ENCODE assay signal across 8 cellular contexts in the genomic region with DNA sequence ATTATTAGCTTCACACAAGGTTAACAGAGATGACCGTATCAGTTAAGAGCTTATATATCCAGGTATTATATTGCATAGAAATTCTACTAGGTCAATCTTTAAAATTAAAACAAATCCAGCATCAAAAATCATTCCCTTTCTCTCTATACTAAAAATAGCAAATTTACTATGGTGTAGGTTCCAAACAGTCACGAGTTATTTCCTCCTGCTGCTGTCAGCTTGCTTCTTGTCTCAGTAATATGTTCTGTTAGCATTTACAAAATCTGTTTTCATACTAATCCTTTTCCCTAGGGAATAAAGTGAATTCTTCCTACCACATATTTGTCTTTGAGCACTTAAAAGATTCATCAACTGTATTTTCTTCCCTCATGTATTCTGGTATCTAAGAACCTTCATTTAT. TPM values are rescaled to one million over a fixed set of nuclear protein-coding genes. Genes with fewer than 3 reads are reported as not detected.
DNase-seq lines count a peak whose midpoint lies in the region; ATAC-seq, FAIRE-seq and TF ChIP-seq lines count a peak whose summit lies in the region.

No MANE protein-coding gene starts in this region.

- peaks cover 2 to 16% of the 10 kb centered on the region in 2 experiments; a peak in 4 of 5 replicates for H3K36me3 ChIP-seq in HepG2 (replicated peaks in 1 of 2; ENCODE audit: control insufficient read depth in 1 of 2, insufficient read depth in 2 of 2, low read length in 2 of 2)
- peaks cover 0 to 6% (median 4%) of the 10 kb centered on the region in 3 donors for H3K36me3 ChIP-seq in tibial nerve

- in situ Hi-C loops in HepG2 (cut with HindIII; ENCODE audit: extremely low pct_ligation_motif_present, low pct_unique_long_range_greater_than_20kb), result no loop called here

- peaks cover 25% of the 10 kb centered on the region for H4K20me1 ChIP-seq in HepG2 (ENCODE audit: insufficient read depth, low read length)

- POLR2A ChIA-PET in HepG2 (lab: Yijun Ruan, JAX), result no interaction called here

- intact Hi-C loops in HepG2 (cut with micrococcal nuclease; ENCODE audit: unreplicated experiment), result no loop called here

- TSS peak; percentile 53 for BruUV-seq in HepG2 (replicated peaks; lab: Mats Ljungman, UMichigan)

- TF ChIP-seq EP300 in HepG2 (IDR thresholded peaks at IDR 0.05; ENCODE audit: low read depth in 2 of 2, low read length in 2 of 2) (no peak), HepG2 (CRISPR knock-in tag; IDR thresholded peaks at IDR 0.05; ENCODE audit: borderline replicate concordance) (no peak), tibial nerve (IDR thresholded peaks at IDR 0.05) (no peak)

- H3K9me3 ChIP-seq in HepG2 (ENCODE audit: low read length) (no peaks in the 10 kb centered on the region), tibial nerve (no peaks in the 10 kb centered on the region)

- peak overlapping the region; percentile 82 for H3K27ac Mint-ChIP-seq in activated naive CD4-positive, alpha-beta T cell treated with anti-CD3 and anti-CD28 coated beads, Interleukin-2, amount 10 ng/mL, durations not matched to agents 7 days and 5 days

- no peak for ATAC-seq in HepG2
- ATAC-seq in HG02759 (IDR thresholded peaks at IDR 0.05; ENCODE audit: unreplicated experiment), result no peak

- H3K79me2 ChIP-seq in HepG2 (ENCODE audit: insufficient read depth, low read length), result peaks cover 64% of the 10 kb centered on the region

- H3K4me1 ChIP-seq in HepG2 (ENCODE audit: insufficient read depth, low read length) (peaks cover 49% of the 10 kb centered on the region), tibial nerve (peaks cover 0 to 71% (median 43%) of the 10 kb centered on the region in 4 donors)

- H3K9ac ChIP-seq in HepG2 (ENCODE audit: insufficient read depth, low read depth, low read length), result peak overlapping the region; percentile 64; the same call in 1 of the 2 replicates

- H3K27ac ChIP-seq in HepG2 (ENCODE audit: extremely low read length, insufficient read depth, low read length), result no peak overlapping the region
- peak overlapping the region; percentile 96 to 99 (median 99) for H3K27ac ChIP-seq in tibial nerve

- CTCF ChIA-PET in activated naive CD4-positive, alpha-beta T cell treated with anti-CD3 and anti-CD28 coated beads, Interleukin-2, amount 10 ng/mL, durations not matched to agents 7 days and 5 days (lab: Charles Lee), result interaction anchor here (0.9 to 3.9 kb wide), 6 partner anchors 11 to 316 kb away, joined by 3 to 29 read pairs (median 4); no protein-coding TSS in a partner anchor
- CTCF ChIA-PET in HepG2 (lab: Yijun Ruan, JAX; ENCODE audit: low intra/inter-chr PET ratio, low total read pairs), result no interaction called here

- no peaks in the 10 kb centered on the region; a peak in 1 of 5 replicates for H3K27me3 ChIP-seq in HepG2 (ENCODE audit: control insufficient read depth in 1 of 2, insufficient read depth in 2 of 2, low read length in 2 of 2)
- H3K27me3 ChIP-seq in tibial nerve, result no peaks in the 10 kb centered on the region

- DNase-seq in activated naive CD4-positive, alpha-beta T cell treated with anti-CD3 and anti-CD28 coated beads, Interleukin-2, amount 10 ng/mL, durations not matched to agents 7 days and 5 days, result no peak
- DNase-seq in activated naive CD4-positive, alpha-beta T cell treated with Interleukin-2 at 50 U/mL for 16 hours, result no peak
- DNase-seq in amniotic epithelial cell (ENCODE audit: low read depth) (peak; percentile 29), HepG2 (ENCODE audit: low spot score) (no peak), tibial nerve (ENCODE audit: low spot score in 2 of 2) (no peak), kidney tubule cell (ENCODE audit: low spot score) (no peak), T1000 (lab: John Stamatoyannopoulos, UW) (no peak)

- no peaks in the 10 kb centered on the region for H3K9me3 Mint-ChIP-seq in activated naive CD4-positive, alpha-beta T cell treated with anti-CD3 and anti-CD28 coated beads, Interleukin-2, amount 10 ng/mL, durations not matched to agents 7 days and 5 days

- FAIRE-seq in HepG2 (lab: Jason Lieb, UNC), result no peak

- H3K36me3 Mint-ChIP-seq in activated naive CD4-positive, alpha-beta T cell treated with anti-CD3 and anti-CD28 coated beads, Interleukin-2, amount 10 ng/mL, durations not matched to agents 7 days and 5 days, result peaks cover 38% of the 10 kb centered on the region

- TF ChIP-seq CTCF in HepG2 (CRISPR knock-in tag; IDR thresholded peaks at IDR 0.05) (no peak), tibial nerve (IDR thresholded peaks at IDR 0.05) (no peak)

- H2AFZ ChIP-seq in HepG2 (ENCODE audit: low read length), result no peak overlapping the region

- WGBS in HepG2 (ENCODE audit: low lambda C conversion rate), result 66% methylated on average over 2 of the region's 2 CpGs
- WGBS in tibial nerve, 2 donors, result 16 to 20% methylated on average over 2 of the region's 2 CpGs

- H3K4me2 ChIP-seq in HepG2 (ENCODE audit: low read depth, low read length), result peak overlapping the region; percentile 82

- TF ChIP-seq POLR2A in HepG2 (IDR thresholded peaks at IDR 0.05; ENCODE audit: insufficient read depth in 1 of 2, low read depth in 2 of 2, low read length in 2 of 2) (no peak), tibial nerve (IDR thresholded peaks at IDR 0.05) (no peak)

- peak overlapping the region; percentile 88 for H3K4me3 Mint-ChIP-seq in activated naive CD4-positive, alpha-beta T cell treated with anti-CD3 and anti-CD28 coated beads, Interleukin-2, amount 10 ng/mL, durations not matched to agents 7 days and 5 days

- no peaks in the 10 kb centered on the region for H3K27me3 Mint-ChIP-seq in activated naive CD4-positive, alpha-beta T cell treated with anti-CD3 and anti-CD28 coated beads, Interleukin-2, amount 10 ng/mL, durations not matched to agents 7 days and 5 days

- no peak for TF ChIP-seq RAD21 in HepG2 (CRISPR knock-in tag; IDR thresholded peaks at IDR 0.05)

- H3K4me3 ChIP-seq in HepG2 (replicated peaks in 1 of 3; ENCODE audit: insufficient read depth in 1 of 3, low read depth in 2 of 3, low read length in 3 of 3) (peak overlapping the region; percentile 89 to 95 (median 90); a peak in 5 of 6 replicates), tibial nerve (peak overlapping the region; percentile 78 to 97 (median 94))

- H3K4me1 Mint-ChIP-seq in activated naive CD4-positive, alpha-beta T cell treated with anti-CD3 and anti-CD28 coated beads, Interleukin-2, amount 10 ng/mL, durations not matched to agents 7 days and 5 days, result peaks cover 63% of the 10 kb centered on the region

TF ChIP-seq in HepG2, 621 proteins besides CTCF, POLR2A, EP300 and RAD21:
- TF ChIP-seq HOMEZ (CRISPR knock-in tag; IDR thresholded peaks at IDR 0.05; ENCODE audit: low read depth), result no peak
- TF ChIP-seq IKZF5 (CRISPR knock-in tag; IDR thresholded peaks at IDR 0.05), result no peak
- no peak for TF ChIP-seq ZNF570 (CRISPR knock-in tag; IDR thresholded peaks at IDR 0.05; ENCODE audit: borderline replicate concordance)
- TF ChIP-seq RBFOX2 (IDR thresholded peaks at IDR 0.05; ENCODE audit: low read depth, low read length), result 0 out of 2 replicates have a peak, but pooled peaks have one; percentile 27
TF ChIP-seq in HepG2: peak in this region for 1.

RNA-seq across cellular contexts. Expression of gene WDR26, which starts 2.5 kb away (rescaled TPM):
- 13.2 and 24.6 TPM in 2 replicates for total RNA-seq in HepG2 (2016; rRNA removed; fragmentation: Illumina TruSeq; extraction: Trizol)
- total RNA-seq in HepG2 (2016; cell fraction: cytosol; rRNA removed; fragmentation: Illumina TruSeq; extraction: Trizol; ENCODE audit: low read depth), result 2.7 and 3.3 TPM in 2 replicates
- total RNA-seq in HepG2 (2016; cell fraction: insoluble cytoplasmic fraction; rRNA removed; fragmentation: Illumina TruSeq; extraction: Trizol), result 13.3 and 24.2 TPM in 2 replicates
- 12.5 and 15.1 TPM in 2 replicates for total RNA-seq in HepG2 (2016; cell fraction: membrane; rRNA removed; fragmentation: Illumina TruSeq; extraction: Trizol)
- total RNA-seq in HepG2 (2016; cell fraction: nucleus; rRNA removed; fragmentation: Illumina TruSeq; extraction: Trizol), result 32.3 and 36.8 TPM in 2 replicates
- 23.3 and 23.7 TPM in 2 replicates for polyA plus RNA-seq in HepG2 (2011; rRNA removed)
- polyA plus RNA-seq in HepG2 (2011; cell fraction: cytosol; rRNA removed), result 8.6 and 13.7 TPM in 2 replicates
- polyA plus RNA-seq in HepG2 (2011; cell fraction: nucleus; rRNA removed), result 39.3 and 44.1 TPM in 2 replicates
- 39.2 and 40.9 TPM in 2 replicates for polyA plus RNA-seq in HepG2 (2012)
- 1.7 and 1.9 TPM in 2 replicates for polyA plus RNA-seq in HepG2 (2016; cell fraction: cytosol; fragmentation: Illumina TruSeq; extraction: Trizol; ENCODE audit: low read depth)
- polyA plus RNA-seq in HepG2 (2016; cell fraction: insoluble cytoplasmic fraction; fragmentation: Illumina TruSeq; extraction: Trizol; ENCODE audit: low read depth), result 30.4 and 32.4 TPM in 2 replicates
- 7.1 and 8.8 TPM in 2 replicates for polyA plus RNA-seq in HepG2 (2016; cell fraction: membrane; fragmentation: Illumina TruSeq; extraction: Trizol; ENCODE audit: low read depth)
- 48.4 and 49.1 TPM in 2 replicates for polyA plus RNA-seq in HepG2 (2016; cell fraction: nucleus; fragmentation: Illumina TruSeq; extraction: Trizol; ENCODE audit: insufficient read depth, low read depth)
- polyA minus RNA-seq in HepG2 (2011; rRNA and poly(A)+ RNA removed; ENCODE audit: low replicate concordance), result 29.3 and 32.7 TPM in 2 replicates
- polyA minus RNA-seq in HepG2 (2011; cell fraction: cytosol; rRNA and poly(A)+ RNA removed), result 44.8 and 53.5 TPM in 2 replicates
- polyA minus RNA-seq in HepG2 (2011; cell fraction: nucleus; rRNA and poly(A)+ RNA removed), result 117 and 134 TPM in 2 replicates
- total RNA-seq in tibial nerve, result 10 to 100 TPM; 61.5 to 78.7 (median 71.9) TPM
